Comparison of ENCODE assay signal across 9 cellular contexts in the genomic region with DNA sequence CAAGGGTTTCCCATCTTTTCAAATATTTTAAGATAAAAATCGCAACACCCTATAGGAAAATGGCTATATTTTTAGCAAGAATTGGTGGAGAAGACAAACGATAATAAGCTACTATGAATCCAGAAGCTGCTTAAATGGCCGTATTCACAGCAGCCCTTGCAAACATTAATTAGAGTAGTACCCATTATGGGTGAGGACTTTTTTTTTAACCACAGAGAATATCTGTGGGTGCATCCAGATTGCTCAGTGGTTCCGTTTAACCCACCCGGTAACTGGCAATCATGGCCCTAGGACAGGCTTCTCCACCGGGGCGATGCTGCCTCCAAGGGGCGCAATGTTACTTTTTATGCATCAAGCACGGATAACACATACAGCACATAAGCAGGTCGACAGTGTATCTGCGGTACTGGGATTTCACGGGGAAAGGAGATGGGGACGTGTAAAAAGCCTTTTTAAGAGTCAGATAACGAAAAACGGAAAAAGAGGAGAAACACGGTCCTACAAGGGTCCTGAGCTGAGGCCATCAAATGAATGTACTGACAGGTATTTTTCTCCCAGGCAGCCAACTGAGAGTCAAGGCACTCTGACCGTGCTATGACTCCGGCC. TPM values are rescaled to one million over a fixed set of nuclear protein-coding genes. Genes with fewer than 3 reads are reported as not detected.
DNase-seq lines count a peak whose midpoint lies in the region; ATAC-seq, FAIRE-seq and TF ChIP-seq lines count a peak whose summit lies in the region.
"Had no signal": no experiment of that assay in that cellular context is flagged by ENCODE, and none has a peak within 500 bp of the region (broad histone marks: within the 10 kb centered on the region; RNA-seq: fewer than 3 reads in every experiment).

No MANE protein-coding gene starts in this region.

- no peak for FAIRE-seq in astrocyte (lab: Jason Lieb, UNC)

- no peaks in the 10 kb centered on the region for H4K20me1 ChIP-seq in astrocyte (ENCODE audit: insufficient read depth, low read length)
- H4K20me1 ChIP-seq in smooth muscle cell (ENCODE audit: low read depth), result no peaks in the 10 kb centered on the region

- H3K27ac ChIP-seq in astrocyte (ENCODE audit: low read depth, low read length) (no peak overlapping the region), smooth muscle cell (ENCODE audit: low read depth) (no peak overlapping the region)
- H3K27ac ChIP-seq: epithelial cell of prostate had no signal

- TF ChIP-seq CTCF in astrocyte (IDR thresholded peaks at IDR 0.05; ENCODE audit: insufficient read depth, low read depth, low read length), result no peak
- TF ChIP-seq CTCF in smooth muscle cell (IDR thresholded peaks at IDR 0.05; ENCODE audit: borderline replicate concordance, insufficient read depth, poor library complexity, severe bottlenecking), result no peak

- no peak overlapping the region for H3K27ac Mint-ChIP-seq in activated T-cell treated with anti-CD3 and anti-CD28 coated beads, Interleukin-2, amount 50 U/mL, for 24 hours
- peak overlapping the region; percentile 2 for H3K27ac Mint-ChIP-seq in astrocyte (ENCODE audit: unreplicated experiment)

- peaks cover 56% of the 10 kb centered on the region for H3K27me3 ChIP-seq in astrocyte (ENCODE audit: insufficient read depth, low read length)
- H3K27me3 ChIP-seq in smooth muscle cell (ENCODE audit: low read depth), result peaks cover 25% of the 10 kb centered on the region

- H3K27me3 Mint-ChIP-seq in activated T-cell treated with anti-CD3 and anti-CD28 coated beads, Interleukin-2, amount 50 U/mL, for 24 hours, result peaks cover 71% of the 10 kb centered on the region
- peaks cover 26% of the 10 kb centered on the region for H3K27me3 Mint-ChIP-seq in astrocyte (ENCODE audit: low read depth, unreplicated experiment)

- ATAC-seq in GM21786 (IDR thresholded peaks at IDR 0.05; ENCODE audit: unreplicated experiment), result no peak

- H3K9me3 ChIP-seq in astrocyte (ENCODE audit: insufficient read depth, low read depth, low read length) (no peaks in the 10 kb centered on the region), smooth muscle cell (replicated peaks; ENCODE audit: low read depth) (no peaks in the 10 kb centered on the region)

- H2AFZ ChIP-seq in astrocyte (ENCODE audit: low read depth, low read length) (peak overlapping the region; percentile 92), smooth muscle cell (ENCODE audit: low read depth) (peak overlapping the region; percentile 73)

- peak; percentile 41 for DNase-seq in activated T-cell treated with anti-CD3 and anti-CD28 coated beads, Interleukin-2, amount 50 U/mL, for 24 hours
- no peak for DNase-seq in activated T-cell treated with anti-CD3 and anti-CD28 coated beads, Interleukin-2, amount 50 U/mL, for 1 hour
- DNase-seq in NCI-H69 (lab: John Stamatoyannopoulos, UW), result peak; percentile 21
- DNase-seq in astrocyte (ENCODE audit: low read depth), result no peak
- DNase-seq in inferior parietal cortex (ENCODE audit: extremely low spot score), result peak; percentile 52
- DNase-seq in smooth muscle cell (lab: John Stamatoyannopoulos, UW; ENCODE audit: unreplicated experiment), result no peak
- no peak for DNase-seq in iPS-NIHi7 (ENCODE audit: extremely low spot score)

- H3K9ac ChIP-seq in astrocyte (ENCODE audit: low read length) (peak overlapping the region; percentile 33), smooth muscle cell (ENCODE audit: low read depth) (peak overlapping the region; percentile 14)

- no peaks in the 10 kb centered on the region for H3K36me3 Mint-ChIP-seq in activated T-cell treated with anti-CD3 and anti-CD28 coated beads, Interleukin-2, amount 50 U/mL, for 24 hours (ENCODE audit: low read depth)
- no peaks in the 10 kb centered on the region for H3K36me3 Mint-ChIP-seq in astrocyte (ENCODE audit: low read depth, unreplicated experiment)

- H3K4me2 ChIP-seq in astrocyte (ENCODE audit: low read length) (peak overlapping the region; percentile 87), smooth muscle cell (peak overlapping the region; percentile 95)

- H3K4me3 Mint-ChIP-seq in activated T-cell treated with anti-CD3 and anti-CD28 coated beads, Interleukin-2, amount 50 U/mL, for 24 hours, result peak overlapping the region; percentile 60
- H3K4me3 Mint-ChIP-seq in astrocyte (ENCODE audit: unreplicated experiment), result peak overlapping the region; percentile 86

- peak overlapping the region; percentile 61 for H3K4me3 ChIP-seq in astrocyte (ENCODE audit: insufficient read depth, low read depth, low read length)
- H3K4me3 ChIP-seq in smooth muscle cell, result peak overlapping the region; percentile 71

- no peaks in the 10 kb centered on the region for H3K79me2 ChIP-seq in astrocyte (ENCODE audit: insufficient read depth, low read length)
- H3K79me2 ChIP-seq in smooth muscle cell (ENCODE audit: low read depth), result no peaks in the 10 kb centered on the region

- H3K4me1 ChIP-seq in astrocyte (ENCODE audit: insufficient read depth, low read length) (peaks cover 5% of the 10 kb centered on the region), smooth muscle cell (ENCODE audit: low read depth) (no peaks in the 10 kb centered on the region)

- H3F3A ChIP-seq in smooth muscle cell (ENCODE audit: low read depth), result no peaks in the 10 kb centered on the region

- 16% methylated on average over 18 of the region's 18 CpGs for WGBS in smooth muscle cell (ENCODE audit: low lambda C conversion rate)

- no peaks in the 10 kb centered on the region for H3K9me3 Mint-ChIP-seq in activated T-cell treated with anti-CD3 and anti-CD28 coated beads, Interleukin-2, amount 50 U/mL, for 24 hours
- H3K9me3 Mint-ChIP-seq in astrocyte (ENCODE audit: unreplicated experiment), result no peaks in the 10 kb centered on the region

- H3K4me1 Mint-ChIP-seq in activated T-cell treated with anti-CD3 and anti-CD28 coated beads, Interleukin-2, amount 50 U/mL, for 24 hours (ENCODE audit: low read depth), result peaks cover 49% of the 10 kb centered on the region
- peaks cover 7% of the 10 kb centered on the region for H3K4me1 Mint-ChIP-seq in astrocyte (ENCODE audit: low read depth, unreplicated experiment)

- H3K36me3 ChIP-seq in astrocyte (ENCODE audit: insufficient read depth, low read length) (no peaks in the 10 kb centered on the region), smooth muscle cell (ENCODE audit: low read depth) (no peaks in the 10 kb centered on the region)

RNA-seq across cellular contexts. Expression of a gene that starts 1.0 kb away (rescaled TPM):
- 0.36 TPM in 2 replicates for total RNA-seq in astrocyte
- 0.27 and 0.45 TPM in 2 replicates for total RNA-seq in smooth muscle cell
- polyA plus RNA-seq in smooth muscle cell, result 0.12 TPM in 1 of 2 replicates, not detected in the other

RNA-seq across cellular contexts. Expression of a gene that starts 46.6 kb away (rescaled TPM):
- 0.18 TPM in 1 of 2 replicates, not detected in the other for total RNA-seq in astrocyte
- 0.13 TPM in 1 of 2 replicates, not detected in the other for total RNA-seq in smooth muscle cell
- polyA plus RNA-seq in smooth muscle cell, result 0.30 and 0.37 TPM in 2 replicates

Comparison
In these comparisons a context has a peak if more than half of its experiments do, and no peak if none do; other contexts are left out.
1. DNase-seq: peak in activated T-cell treated with anti-CD3 and anti-CD28 coated beads, Interleukin-2, amount 50 U/mL, for 24 hours (single experiment), NCI-H69 (single experiment) and inferior parietal cortex (single experiment); none in activated T-cell treated with anti-CD3 and anti-CD28 coated beads, Interleukin-2, amount 50 U/mL, for 1 hour (single experiment), astrocyte (single experiment), smooth muscle cell (single experiment) and iPS-NIHi7 (single experiment).